ENCODE assay signal across 9 cellular contexts in genomic region chr2:101473581-101473910, GRCh38. TPM values are rescaled to one million over a fixed set of nuclear protein-coding genes. Genes with fewer than 3 reads are reported as not detected.
DNase-seq lines count a peak whose midpoint lies in the region; ATAC-seq and TF ChIP-seq lines count a peak whose summit lies in the region.
"Had no signal": no experiment of that assay in that cellular context is flagged by ENCODE, and none has a peak within 500 bp of the region (broad histone marks: within the 10 kb centered on the region; RNA-seq: fewer than 3 reads in every experiment).

No MANE protein-coding gene starts in this region.

- peak overlapping the region; percentile 72 for H3K4me3 ChIP-seq in CD4-positive, CD25-positive, alpha-beta regulatory T cell (ENCODE audit: low read depth, low read length)
- H3K4me3 ChIP-seq in fibroblast of pulmonary artery (replicated peaks; ENCODE audit: low read depth, low read length) (peak overlapping the region; percentile 50), ovary (peak overlapping the region; percentile 33)
- H3K4me3 ChIP-seq: GM12878 had no signal

- H3K36me3 Mint-ChIP-seq in CD4-positive, CD25-positive, alpha-beta regulatory T cell = no peaks in the 10 kb centered on the region
- no peaks in the 10 kb centered on the region for H3K36me3 Mint-ChIP-seq in T-cell

- DNase-seq in CD4-positive, CD25-positive, alpha-beta regulatory T cell = no peak
- DNase-seq in T-cell = no peak
- DNase-seq in fibroblast of pulmonary artery (ENCODE audit: low read depth) = peak; percentile 81
- no peak for DNase-seq in ovary
- no peak for DNase-seq in glomerular visceral epithelial cell (ENCODE audit: extremely low spot score)
- no peak for DNase-seq in COR-L47 (lab: John Stamatoyannopoulos, UW)
- no peak for DNase-seq in Ammon's horn (ENCODE audit: low spot score)

- H3K4me3 Mint-ChIP-seq in CD4-positive, CD25-positive, alpha-beta regulatory T cell = peak overlapping the region; percentile 84 to 87 (median 85)
- H3K4me3 Mint-ChIP-seq in T-cell = peak overlapping the region; percentile 77 to 81 (median 78)

- TF ChIP-seq CTCF in fibroblast of pulmonary artery (IDR thresholded peaks at IDR 0.05; ENCODE audit: low read length, missing control alignments) (no peak), ovary (IDR thresholded peaks at IDR 0.05) (no peak)

- CTCF ChIA-PET in T-cell (lab: Charles Lee) = no interaction called here

- no peaks in the 10 kb centered on the region for H3K36me3 ChIP-seq in CD4-positive, CD25-positive, alpha-beta regulatory T cell (ENCODE audit: control insufficient read depth, insufficient read depth, low read length)
- no peaks in the 10 kb centered on the region for H3K36me3 ChIP-seq in ovary

- peak overlapping the region in 2 of 3 donors; percentile 11 to 62 for H3K27ac Mint-ChIP-seq in CD4-positive, CD25-positive, alpha-beta regulatory T cell
- peak overlapping the region; percentile 43 to 52 for H3K27ac Mint-ChIP-seq in T-cell

- ATAC-seq in CD4-positive, CD25-positive, alpha-beta regulatory T cell (ENCODE audit: low read depth in 2 of 2) = no peak
- ATAC-seq in T-cell (replicated peaks in 1 of 4) (no peak), HG03159 (IDR thresholded peaks at IDR 0.05; ENCODE audit: unreplicated experiment) (no peak)

- no peak overlapping the region for H3K27ac ChIP-seq in CD4-positive, CD25-positive, alpha-beta regulatory T cell (ENCODE audit: insufficient read depth, low read length, poor library complexity, severe bottlenecking)
- peak overlapping the region; percentile 9 to 87 for H3K27ac ChIP-seq in ovary

- no peak for TF ChIP-seq POLR2A in ovary (IDR thresholded peaks at IDR 0.05)

- intact Hi-C loops in ovary (cut with DNase I) = no loop called here

- no peaks in the 10 kb centered on the region for H3K27me3 ChIP-seq in CD4-positive, CD25-positive, alpha-beta regulatory T cell (ENCODE audit: control insufficient read depth, insufficient read depth, low read length)
- H3K27me3 ChIP-seq in ovary = no peaks in the 10 kb centered on the region

- no peaks in the 10 kb centered on the region for H3K9me3 ChIP-seq in CD4-positive, CD25-positive, alpha-beta regulatory T cell (ENCODE audit: control insufficient read depth in 2 of 2, low read length in 2 of 2)
- H3K9me3 ChIP-seq in ovary = no peaks in the 10 kb centered on the region

- peaks cover 3 to 21% (median 13%) of the 10 kb centered on the region in 4 donors for H3K4me1 Mint-ChIP-seq in CD4-positive, CD25-positive, alpha-beta regulatory T cell
- peaks cover 8 to 13% (median 11%) of the 10 kb centered on the region in 3 donors for H3K4me1 Mint-ChIP-seq in T-cell

- POLR2A ChIA-PET in T-cell (lab: Charles Lee) = no interaction called here

- peaks cover 14% of the 10 kb centered on the region for H3K4me1 ChIP-seq in CD4-positive, CD25-positive, alpha-beta regulatory T cell (ENCODE audit: control insufficient read depth, insufficient read depth, low read length, poor library complexity, severe bottlenecking)
- H3K4me1 ChIP-seq in ovary (ENCODE audit: insufficient read depth) = peaks cover 1% of the 10 kb centered on the region

- H3K27me3 Mint-ChIP-seq in CD4-positive, CD25-positive, alpha-beta regulatory T cell = no peaks in the 10 kb centered on the region
- H3K27me3 Mint-ChIP-seq in T-cell = peaks cover 0 to 2% of the 10 kb centered on the region in 2 donors

- WGBS in ovary, 3 donors = 12 to 25% (median 15%) methylated on average over 3 of the region's 3 CpGs

- no peaks in the 10 kb centered on the region for H3K9me3 Mint-ChIP-seq in CD4-positive, CD25-positive, alpha-beta regulatory T cell
- H3K9me3 Mint-ChIP-seq in T-cell = no peaks in the 10 kb centered on the region

- no peak for TF ChIP-seq EP300 in ovary (IDR thresholded peaks at IDR 0.05)

RNA-seq across cellular contexts. Expression of gene RFX8, which starts 1.4 kb away (rescaled TPM):
- total RNA-seq in CD4-positive, CD25-positive, alpha-beta regulatory T cell = 5.5 TPM
- under 1 TPM in 2 of 4 donors, not detected in 2; 0.16 to 0.50 TPM for polyA plus RNA-seq in CD4-positive, CD25-positive, alpha-beta regulatory T cell
- total RNA-seq in T-cell = 1 to 10 TPM in 1 of 5 donors, under 1 TPM in 4; 0.23 to 1.0 (median 0.59) TPM
- total RNA-seq in ovary = 1 to 10 TPM in 1 of 7 donors, under 1 TPM in 6; 0.32 to 1.7 (median 0.38) TPM
- polyA plus RNA-seq in ovary = under 1 TPM; 0.05 to 0.70 TPM
- total RNA-seq: GM12878 had no signal
